ENCODE assay signal across 17 cellular contexts in the genomic region with DNA sequence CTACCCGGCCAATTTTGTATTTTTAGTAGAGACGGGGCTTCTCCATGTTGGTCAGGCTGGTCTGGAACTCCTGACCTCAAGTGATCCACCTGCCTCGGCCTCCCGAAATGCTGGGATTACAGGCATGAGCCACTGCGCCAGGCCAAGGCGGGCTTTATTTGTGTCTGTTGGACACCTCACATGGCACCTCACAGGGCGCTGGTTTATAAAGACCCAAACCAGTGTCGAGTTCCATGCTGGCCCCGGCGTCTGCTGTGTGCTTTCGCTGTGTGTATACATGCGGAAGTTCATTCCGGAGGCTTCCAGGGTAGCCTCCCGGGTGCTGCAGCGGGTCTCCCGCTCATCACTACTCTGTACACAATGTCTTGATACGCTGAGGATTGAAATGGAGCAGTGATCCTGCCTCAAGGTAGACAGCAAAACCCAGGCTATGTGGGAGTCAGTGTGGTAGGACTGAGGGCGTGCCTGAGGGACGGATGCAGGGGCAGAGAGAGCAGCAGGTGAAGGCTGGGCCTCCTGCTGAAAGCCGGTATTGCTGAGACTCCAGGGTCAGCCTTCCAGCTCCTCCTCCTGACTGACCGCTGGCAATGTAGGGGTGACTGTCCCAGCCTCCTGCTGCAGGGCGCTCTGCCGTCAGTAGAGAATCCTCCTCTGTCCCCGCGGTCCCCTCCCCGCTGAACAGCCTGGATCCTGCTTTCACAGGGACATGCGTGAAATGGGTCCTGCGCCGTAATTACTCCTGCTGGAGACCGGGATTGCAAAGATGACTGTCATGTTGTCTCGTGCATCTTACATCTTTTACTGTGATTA.
"Had no signal": no experiment of that assay in that cellular context is flagged by ENCODE, and none has a peak within 500 bp of the region (broad histone marks: within the 10 kb centered on the region; RNA-seq: fewer than 3 reads in every experiment).

No MANE protein-coding gene starts in this region.

- FAIRE-seq: small intestine had no signal

- H3K9me3 ChIP-seq: gastroesophageal sphincter, uterus had no signal

- H3K27ac ChIP-seq: dorsolateral prefrontal cortex, gastroesophageal sphincter, uterus had no signal

- H3K4me3 ChIP-seq: dorsolateral prefrontal cortex, gastroesophageal sphincter, uterus had no signal

- H3K27me3 ChIP-seq: dorsolateral prefrontal cortex, gastroesophageal sphincter, uterus had no signal

- H3K4me3 Mint-ChIP-seq: activated naive CD8-positive, alpha-beta T cell treated with anti-CD3 and anti-CD28 coated beads, Interleukin-2, amount 50 U/mL, for 24 hours; activated T-helper 1 cell treated with anti-CD3 and anti-CD28 coated beads, Interleukin-12 subunit alpha, Interleukin-12 subunit beta, Interleukin-2, Interleukin-4 antibody, amounts not matched to agents 30 ng/mL and 10 ng/mL and 1 ng/mL, durations not matched to agents 14 hours and 24 hours and 36 hours; natural killer cell; stimulated activated naive CD8-positive, alpha-beta T cell treated with anti-CD3 and anti-CD28 coated beads, Interleukin-15, Interleukin-2, amounts not matched to agents 100 ng/mL and 50 ng/mL, for 24 hours had no signal

- H3K27ac Mint-ChIP-seq: activated naive CD8-positive, alpha-beta T cell treated with anti-CD3 and anti-CD28 coated beads, Interleukin-2, amount 50 U/mL, for 24 hours; activated T-helper 1 cell treated with anti-CD3 and anti-CD28 coated beads, Interleukin-12 subunit alpha, Interleukin-12 subunit beta, Interleukin-2, Interleukin-4 antibody, amounts not matched to agents 30 ng/mL and 10 ng/mL and 1 ng/mL, durations not matched to agents 14 hours and 24 hours and 36 hours; natural killer cell; stimulated activated naive CD8-positive, alpha-beta T cell treated with anti-CD3 and anti-CD28 coated beads, Interleukin-15, Interleukin-2, amounts not matched to agents 100 ng/mL and 50 ng/mL, for 24 hours had no signal

- DNase-seq: activated CD4-positive, alpha-beta T cell treated with anti-CD3 and anti-CD28 coated beads, Interleukin-2, amount 50 U/mL, for 1 hour; activated naive CD8-positive, alpha-beta T cell treated with anti-CD3 and anti-CD28 coated beads, Interleukin-2, amount 50 U/mL, for 24 hours; aorta; erythroblast; mesenchymal stem cell; natural killer cell; nucleus accumbens; small intestine; T-helper 1 cell; T1000 had no signal

- H3K9me3 Mint-ChIP-seq: activated T-helper 1 cell treated with anti-CD3 and anti-CD28 coated beads, Interleukin-12 subunit alpha, Interleukin-12 subunit beta, Interleukin-2, Interleukin-4 antibody, amounts not matched to agents 30 ng/mL and 10 ng/mL and 1 ng/mL, durations not matched to agents 14 hours and 24 hours and 36 hours; stimulated activated naive CD8-positive, alpha-beta T cell treated with anti-CD3 and anti-CD28 coated beads, Interleukin-15, Interleukin-2, amounts not matched to agents 100 ng/mL and 50 ng/mL, for 24 hours had no signal

- H3K36me3 ChIP-seq: uterus had no signal

- H3K36me3 Mint-ChIP-seq: natural killer cell had no signal

- H3K4me1 ChIP-seq: uterus had no signal

- ATAC-seq: activated CD4-positive, CD25-positive, alpha-beta regulatory T cell treated with anti-CD3 and anti-CD28 coated beads, Interleukin-2, amount 50 U/mL, for 24 hours; activated naive CD8-positive, alpha-beta T cell treated with anti-CD3 and anti-CD28 coated beads, Interleukin-2, amount 50 U/mL, for 24 hours; gastroesophageal sphincter; natural killer cell; SK-N-SH treated with all-trans-retinoic acid at 6 μM for 48 hours had no signal

- H3K4me1 Mint-ChIP-seq: activated naive CD8-positive, alpha-beta T cell treated with anti-CD3 and anti-CD28 coated beads, Interleukin-2, amount 50 U/mL, for 24 hours; natural killer cell had no signal

- H3K27me3 Mint-ChIP-seq: activated naive CD8-positive, alpha-beta T cell treated with anti-CD3 and anti-CD28 coated beads, Interleukin-2, amount 50 U/mL, for 24 hours; stimulated activated naive CD8-positive, alpha-beta T cell treated with anti-CD3 and anti-CD28 coated beads, Interleukin-15, Interleukin-2, amounts not matched to agents 100 ng/mL and 50 ng/mL, for 24 hours had no signal
